In the genomic region with DNA sequence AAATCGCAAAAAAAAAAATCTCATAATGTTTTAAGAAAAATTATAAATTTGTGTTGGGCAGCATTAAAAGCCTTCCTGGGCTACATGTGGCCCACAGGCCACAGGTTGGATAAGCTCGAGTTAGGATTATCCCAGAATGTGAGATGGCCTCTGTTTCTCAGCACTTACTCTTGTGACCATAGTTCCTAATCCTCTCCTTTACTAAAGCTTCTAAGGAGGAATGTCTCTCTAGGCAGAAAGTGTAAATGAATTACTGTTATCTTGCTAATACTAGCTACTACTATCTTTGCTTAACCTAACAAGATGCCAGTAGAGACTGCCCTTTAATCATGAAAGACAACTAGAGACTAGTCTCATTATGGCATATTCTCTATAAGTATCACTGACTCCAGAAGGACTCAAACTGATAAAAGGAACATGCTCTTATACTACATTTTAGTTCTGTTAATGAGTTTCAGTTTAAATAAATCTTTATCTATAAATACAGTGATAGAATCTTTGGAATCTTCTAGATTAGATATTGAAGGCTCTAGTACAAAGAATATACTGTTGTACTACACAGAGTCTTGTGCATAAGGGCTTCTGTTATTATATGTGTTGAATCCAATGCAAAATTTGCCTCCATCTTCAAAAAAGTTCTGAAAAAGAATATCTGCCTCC, we compare ENCODE assay signal across 1 cellular context.
TF ChIP-seq lines count a peak whose summit lies in the region.

No MANE protein-coding gene starts in this region.

TF ChIP-seq in K562, 482 proteins besides CTCF, POLR2A, EP300 and RAD21:
- no peak for TF ChIP-seq JUNB (CRISPR knock-in tag; conservative IDR thresholded peaks at IDR 0.05)
- peak; percentile 83 for TF ChIP-seq ZBTB40 (IDR thresholded peaks at IDR 0.05)
- no peak for TF ChIP-seq ZBTB40 (CRISPR knock-in tag; IDR thresholded peaks at IDR 0.05)
